Comparison of ENCODE assay signal across 8 cellular contexts in genomic region chr12:89349814-89350213, GRCh38. TPM values are rescaled to one million over a fixed set of nuclear protein-coding genes. Genes with fewer than 3 reads are reported as not detected.
DNase-seq lines count a peak whose midpoint lies in the region; ATAC-seq and TF ChIP-seq lines count a peak whose summit lies in the region.

No MANE protein-coding gene starts in this region.

- no peak for ATAC-seq in activated naive CD8-positive, alpha-beta T cell treated with anti-CD3 and anti-CD28 coated beads, Interleukin-2, amount 10 ng/mL, durations not matched to agents 7 days and 5 days (ENCODE audit: low read depth)
- ATAC-seq in GM18873 (IDR thresholded peaks at IDR 0.05; ENCODE audit: low FRiP score, unreplicated experiment): no peak

- H3K27ac ChIP-seq in spleen: peak overlapping the region; percentile 97 to 100 (median 98)

- CTCF ChIA-PET in Calu3 (lab: Charles Lee): interaction anchor here (1.2 kb wide), 1 partner anchor 113 kb away, joined by 3 read pairs; no protein-coding TSS in a partner anchor

- intact Hi-C loops in Calu3 (cut with micrococcal nuclease; ENCODE audit: unreplicated experiment) (loop anchor here (5.0 kb wide), 2 partner anchors 157 to 168 kb away; no protein-coding TSS in a partner anchor), spleen (cut with DNase I; ENCODE audit: low total_unique reads) (loop anchor here (5.0 to 10.0 kb wide), 3 partner anchors 123 to 295 kb away; partner anchors contain the start of gene GALNT4)

- peak overlapping the region; percentile 90 for H3K4me3 Mint-ChIP-seq in Calu3 (ENCODE audit: low read depth, unreplicated experiment)
- H3K4me3 Mint-ChIP-seq in activated naive CD8-positive, alpha-beta T cell treated with anti-CD3 and anti-CD28 coated beads, Interleukin-2, amount 10 ng/mL, durations not matched to agents 7 days and 5 days: peak overlapping the region; percentile 98

- no peaks in the 10 kb centered on the region for H3K9me3 ChIP-seq in iPS-18c (ENCODE audit: control insufficient read depth, insufficient read depth, low read length)
- no peaks in the 10 kb centered on the region for H3K9me3 ChIP-seq in spleen

- H3K27ac Mint-ChIP-seq in Calu3 (ENCODE audit: unreplicated experiment): peak overlapping the region; percentile 97
- H3K27ac Mint-ChIP-seq in activated naive CD8-positive, alpha-beta T cell treated with anti-CD3 and anti-CD28 coated beads, Interleukin-2, amount 10 ng/mL, durations not matched to agents 7 days and 5 days: peak overlapping the region; percentile 97

- TF ChIP-seq POLR2A in spleen (IDR thresholded peaks at IDR 0.05): peak in 1 of 3 donors; percentile 81

- H3K4me1 ChIP-seq in spleen: peaks cover 40 to 87% (median 73%) of the 10 kb centered on the region in 6 donors

- H3K9me3 Mint-ChIP-seq in Calu3 (ENCODE audit: low read depth, unreplicated experiment): no peaks in the 10 kb centered on the region
- no peaks in the 10 kb centered on the region for H3K9me3 Mint-ChIP-seq in activated naive CD8-positive, alpha-beta T cell treated with anti-CD3 and anti-CD28 coated beads, Interleukin-2, amount 10 ng/mL, durations not matched to agents 7 days and 5 days

- no peaks in the 10 kb centered on the region for H3K27me3 Mint-ChIP-seq in Calu3 (ENCODE audit: unreplicated experiment)
- no peaks in the 10 kb centered on the region for H3K27me3 Mint-ChIP-seq in activated naive CD8-positive, alpha-beta T cell treated with anti-CD3 and anti-CD28 coated beads, Interleukin-2, amount 10 ng/mL, durations not matched to agents 7 days and 5 days

- H3K4me1 Mint-ChIP-seq in Calu3 (ENCODE audit: low read depth, unreplicated experiment): peaks cover 42% of the 10 kb centered on the region
- peaks cover 49% of the 10 kb centered on the region for H3K4me1 Mint-ChIP-seq in activated naive CD8-positive, alpha-beta T cell treated with anti-CD3 and anti-CD28 coated beads, Interleukin-2, amount 10 ng/mL, durations not matched to agents 7 days and 5 days

- DNase-seq in Calu3: peak; percentile 49
- peak; percentile 87 to 92 for DNase-seq in Kasumi-1 (lab: John Stamatoyannopoulos, UW)
- no peak for DNase-seq in activated naive CD8-positive, alpha-beta T cell treated with anti-CD3 and anti-CD28 coated beads, Interleukin-2, amount 10 ng/mL, durations not matched to agents 7 days and 5 days
- no peak for DNase-seq in spleen
- DNase-seq in activated effector memory CD4-positive, alpha-beta T cell treated with anti-CD3 and anti-CD28 coated beads, Interleukin-2, amount 50 U/mL, for 16 hours: no peak
- DNase-seq in germinal center (ENCODE audit: low spot score): no peak

- POLR2A ChIA-PET in activated naive CD8-positive, alpha-beta T cell treated with anti-CD3 and anti-CD28 coated beads, Interleukin-2, amount 10 ng/mL, durations not matched to agents 7 days and 5 days (lab: Charles Lee): interaction anchor here (0.6 to 10.5 kb wide), 6 partner anchors 67 to 171 kb away, joined by 3 to 151 read pairs (median 4); no protein-coding TSS in a partner anchor

- no peaks in the 10 kb centered on the region for H3K27me3 ChIP-seq in spleen (replicated peaks in 1 of 7)

- H3K36me3 Mint-ChIP-seq in Calu3 (ENCODE audit: insufficient read depth, unreplicated experiment): peaks cover 86% of the 10 kb centered on the region
- H3K36me3 Mint-ChIP-seq in activated naive CD8-positive, alpha-beta T cell treated with anti-CD3 and anti-CD28 coated beads, Interleukin-2, amount 10 ng/mL, durations not matched to agents 7 days and 5 days: peaks cover 42% of the 10 kb centered on the region

- 10 to 21% (median 12%) methylated on average over 6 of the region's 6 CpGs for WGBS in spleen, 5 donors

- BruUV-seq in Calu3 (replicated peaks; lab: Mats Ljungman, UMichigan): no TSS peak

- H3K4me3 ChIP-seq in iPS-18c (ENCODE audit: insufficient read depth, low read depth, low read length) (peak overlapping the region; percentile 69), spleen (peak overlapping the region; percentile 79 to 93 (median 84))

- TF ChIP-seq CTCF in Calu3 (IDR thresholded peaks at IDR 0.05; ENCODE audit: unreplicated experiment) (no peak), spleen (IDR thresholded peaks at IDR 0.05 in 8 of 11, conservative IDR thresholded peaks at IDR 0.05 in 3 of 11) (no peak)

- H3K36me3 ChIP-seq in spleen: peaks cover 0 to 37% (median 20%) of the 10 kb centered on the region in 6 donors

RNA-seq across cellular contexts. Expression of gene DUSP6, which starts 2.5 kb away (rescaled TPM):
- 108 TPM in 2 replicates for total RNA-seq in Calu3 (2022)
- total RNA-seq in activated naive CD8-positive, alpha-beta T cell treated with anti-CD3 and anti-CD28 coated beads, Interleukin-2, amount 10 ng/mL, durations not matched to agents 7 days and 5 days: 10 to 100 TPM; 77.5 to 85.0 TPM
- 100 to 1,000 TPM; 104 to 193 (median 143) TPM for total RNA-seq in spleen
- 10 to 100 TPM; 34.7 to 43.0 (median 35.1) TPM for polyA plus RNA-seq in spleen

Comparison
In these comparisons a context has a peak if more than half of its experiments do, and no peak if none do; other contexts are left out.
1. DNase-seq: peak in Calu3 (single experiment) and Kasumi-1 (2 of 2); none in activated naive CD8-positive, alpha-beta T cell treated with anti-CD3 and anti-CD28 coated beads, Interleukin-2, amount 10 ng/mL, durations not matched to agents 7 days and 5 days (single experiment), spleen (single experiment), activated effector memory CD4-positive, alpha-beta T cell treated with anti-CD3 and anti-CD28 coated beads, Interleukin-2, amount 50 U/mL, for 16 hours (single experiment) and germinal center (single experiment).